In the genomic region with DNA sequence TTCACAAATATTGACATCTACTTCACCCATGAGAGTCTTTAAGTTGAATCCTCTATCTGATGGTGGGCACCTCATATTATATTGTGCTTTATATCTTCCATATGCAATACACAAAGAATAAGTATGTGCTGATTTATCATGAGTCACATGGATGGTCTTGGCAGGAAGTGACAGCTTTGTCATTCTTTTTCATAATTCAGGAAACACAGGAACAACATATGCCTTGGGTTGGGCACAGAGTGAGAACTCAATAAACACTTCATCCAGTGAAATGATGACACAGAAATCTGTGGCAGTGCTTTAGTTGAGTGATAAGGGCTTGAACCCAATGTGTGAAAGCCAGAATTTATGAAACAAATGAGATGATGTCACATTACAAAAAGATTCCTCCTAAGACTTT, we compare ENCODE assay signal across 14 cellular contexts. TPM values are rescaled to one million over a fixed set of nuclear protein-coding genes. Genes with fewer than 3 reads are reported as not detected.
DNase-seq lines count a peak whose midpoint lies in the region; FAIRE-seq lines count a peak whose summit lies in the region.
"Had no signal": no experiment of that assay in that cellular context is flagged by ENCODE, and none has a peak within 500 bp of the region (broad histone marks: within the 10 kb centered on the region; RNA-seq: fewer than 3 reads in every experiment).

No MANE protein-coding gene starts in this region.

- no peaks in the 10 kb centered on the region for H3K9me3 ChIP-seq in esophagus (ENCODE audit: control insufficient read depth in 2 of 2, insufficient read depth in 1 of 2, low read depth in 1 of 2, low read length in 1 of 2)

- peaks cover 0 to 3% of the 10 kb centered on the region in 2 donors for H3K4me1 ChIP-seq in esophagus (ENCODE audit: control insufficient read depth in 2 of 2, insufficient read depth in 2 of 2, low read length in 1 of 2)

- H3K36me3 ChIP-seq in esophagus (ENCODE audit: control insufficient read depth in 2 of 2, insufficient read depth in 2 of 2, low read length in 1 of 2) = no peaks in the 10 kb centered on the region

- H3K4me3 ChIP-seq in esophagus (ENCODE audit: low read depth in 1 of 2, low read length in 2 of 2) = no peak overlapping the region

- peak; percentile 40 for FAIRE-seq in RCC 7860 (lab: Jason Lieb, UNC)
- FAIRE-seq: colon had no signal

- H3K27ac ChIP-seq in esophagus (ENCODE audit: low read depth in 2 of 2, low read length in 1 of 2) = peak overlapping the region; percentile 44 to 57
- H3K27ac ChIP-seq: 22Rv1 had no signal

- DNase-seq in NCI-H2029 (lab: John Stamatoyannopoulos, UW) (peak; percentile 39), NCI-H2029 treated with DMSO at 0.1 percent for 48 hours (lab: John Stamatoyannopoulos, UW) (no peak), RCC 7860 (ENCODE audit: low spot score) (peak; percentile 60), pulmonary artery endothelial cell (ENCODE audit: low read depth, low spot score) (peak; percentile 54), NCI-H1105 treated with DMSO at 0.1 percent for 48 hours (lab: John Stamatoyannopoulos, UW) (no peak), HK-2 (ENCODE audit: unreplicated experiment) (no peak), AML-193 (lab: John Stamatoyannopoulos, UW) (no peak)
- DNase-seq: activated CD4-positive, CD25-positive, alpha-beta regulatory T cell treated with anti-CD3 and anti-CD28 coated beads, Interleukin-2, amount 50 U/mL, for 72 hours; erythroblast; GOT3; stimulated activated naive CD8-positive, alpha-beta T cell treated with anti-CD3 and anti-CD28 coated beads, Interleukin-15, Interleukin-2, amounts not matched to agents 100 U/mL and 50 U/mL, for 24 hours had no signal

- H3K27me3 ChIP-seq in esophagus (ENCODE audit: control insufficient read depth in 1 of 2, insufficient read depth in 2 of 2, low read length in 2 of 2) = no peaks in the 10 kb centered on the region

RNA-seq across cellular contexts. Expression of gene GADD45A, which starts 41.2 kb away (rescaled TPM):
- 10 to 100 TPM; 32.7 to 56.7 TPM for polyA plus RNA-seq in esophagus
- 28.9 and 60.9 TPM in 2 replicates for total RNA-seq in pulmonary artery endothelial cell

Comparison
In these comparisons a context has a peak if more than half of its experiments do, and no peak if none do; other contexts are left out.
1. DNase-seq: peak in NCI-H2029 (single experiment), RCC 7860 (single experiment) and pulmonary artery endothelial cell (single experiment); none in NCI-H2029 treated with DMSO at 0.1 percent for 48 hours (single experiment), NCI-H1105 treated with DMSO at 0.1 percent for 48 hours (single experiment), HK-2 (single experiment) and AML-193 (0 of 2).